ENCODE assay signal across 12 cellular contexts in the genomic region with DNA sequence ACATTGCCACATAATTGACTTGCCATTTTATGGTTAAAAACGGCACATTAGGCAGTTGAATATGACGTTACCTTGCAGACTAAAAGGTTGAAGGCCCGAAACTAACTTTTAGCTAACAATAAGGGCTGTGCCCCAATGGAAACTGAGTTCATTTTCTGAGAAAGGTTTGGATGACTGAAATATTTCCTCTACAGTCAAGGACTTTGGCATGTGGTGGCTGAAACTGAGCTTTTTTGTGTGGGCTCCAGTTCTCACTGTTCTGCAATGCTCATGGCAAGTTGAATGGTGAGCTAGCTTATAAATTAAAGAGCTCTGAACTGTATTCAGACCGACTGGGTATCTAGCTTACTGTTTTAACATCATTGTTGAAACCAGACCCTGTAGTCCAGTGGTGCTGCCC. TPM values are rescaled to one million over a fixed set of nuclear protein-coding genes. Genes with fewer than 3 reads are reported as not detected.
A peak's percentile ranks its signal among the peaks of the same experiment; 100 is the strongest.
DNase-seq lines count a peak whose midpoint lies in the region; ATAC-seq and TF ChIP-seq lines count a peak whose summit lies in the region.
"Had no signal": no experiment of that assay in that cellular context is flagged by ENCODE, and none has a peak within 500 bp of the region (broad histone marks: within the 10 kb centered on the region; RNA-seq: fewer than 3 reads in every experiment).

No MANE protein-coding gene starts in this region.

- H3K4me1 Mint-ChIP-seq in activated naive CD4-positive, alpha-beta T cell treated with anti-CD3 and anti-CD28 coated beads, Interleukin-2, amount 10 ng/mL, durations not matched to agents 7 days and 5 days: no peaks in the 10 kb centered on the region
- H3K4me1 Mint-ChIP-seq in stimulated activated memory B cell treated with anti-CD40 and anti-IgM and Interleukin-4, amounts not matched to agents 10 μg/mL and 1 μg/mL and 100 μg/mL, for 72 hours: peaks cover 20% of the 10 kb centered on the region

- no peak for TF ChIP-seq CTCF in BE2C (IDR thresholded peaks at IDR 0.05; ENCODE audit: low read depth, low read length)

- H3K36me3 Mint-ChIP-seq in activated naive CD4-positive, alpha-beta T cell treated with anti-CD3 and anti-CD28 coated beads, Interleukin-2, amount 50 U/mL, for 72 hours: peaks cover 13 to 14% of the 10 kb centered on the region in 2 donors
- H3K36me3 Mint-ChIP-seq in activated naive CD4-positive, alpha-beta T cell treated with anti-CD3 and anti-CD28 coated beads, Interleukin-2, amount 10 ng/mL, durations not matched to agents 7 days and 5 days: no peaks in the 10 kb centered on the region
- peaks cover 54% of the 10 kb centered on the region for H3K36me3 Mint-ChIP-seq in stimulated activated memory B cell treated with anti-CD40 and anti-IgM and Interleukin-4, amounts not matched to agents 10 μg/mL and 1 μg/mL and 100 μg/mL, for 72 hours

- peak in 1 of 2 donors; percentile 6 for DNase-seq in activated naive CD4-positive, alpha-beta T cell treated with anti-CD3 and anti-CD28 coated beads, Interleukin-2, amount 50 U/mL, for 72 hours (ENCODE audit: low spot score in 2 of 2)
- no peak for DNase-seq in activated naive CD4-positive, alpha-beta T cell treated with anti-CD3 and anti-CD28 coated beads, Interleukin-2, amount 10 ng/mL, durations not matched to agents 7 days and 5 days
- DNase-seq in NOMO-1 treated with dmso at 0.1 percent for 144 hours (lab: John Stamatoyannopoulos, UW; ENCODE audit: unreplicated experiment): peak; percentile 13
- no peak for DNase-seq in BE2C
- no peak for DNase-seq in NCI-H526 treated with DMSO at 0.1 percent for 48 hours (lab: John Stamatoyannopoulos, UW)
- DNase-seq in NCI-H82 treated with DMSO at 0.1 percent for 48 hours (lab: John Stamatoyannopoulos, UW; ENCODE audit: unreplicated experiment): no peak
- DNase-seq: foreskin fibroblast; PC-9; stimulated activated naive CD4-positive, alpha-beta T cell treated with Interleukin-2 at 50 U/mL for 16 hours had no signal

- peaks cover 10 to 14% of the 10 kb centered on the region in 2 donors for H3K9me3 Mint-ChIP-seq in activated naive CD4-positive, alpha-beta T cell treated with anti-CD3 and anti-CD28 coated beads, Interleukin-2, amount 50 U/mL, for 72 hours
- H3K9me3 Mint-ChIP-seq in activated naive CD4-positive, alpha-beta T cell treated with anti-CD3 and anti-CD28 coated beads, Interleukin-2, amount 10 ng/mL, durations not matched to agents 7 days and 5 days: peaks cover 14% of the 10 kb centered on the region
- H3K9me3 Mint-ChIP-seq in stimulated activated memory B cell treated with anti-CD40 and anti-IgM and Interleukin-4, amounts not matched to agents 10 μg/mL and 1 μg/mL and 100 μg/mL, for 72 hours: peaks cover 16% of the 10 kb centered on the region

- ATAC-seq in activated naive CD4-positive, alpha-beta T cell treated with anti-CD3 and anti-CD28 coated beads, Interleukin-2, amount 50 U/mL, for 72 hours: peak; percentile 74 to 94
- peak; percentile 68 for ATAC-seq in HG02870 (IDR thresholded peaks at IDR 0.05; ENCODE audit: unreplicated experiment)
- ATAC-seq in stimulated activated memory B cell treated with anti-CD40 and anti-IgM and Interleukin-4, amounts not matched to agents 10 μg/mL and 1 μg/mL and 100 μg/mL, for 72 hours: peak; percentile 63

- no peaks in the 10 kb centered on the region for H3K27me3 ChIP-seq in BE2C

- no peaks in the 10 kb centered on the region for H3K4me1 ChIP-seq in BE2C

- CTCF ChIA-PET in activated naive CD4-positive, alpha-beta T cell treated with anti-CD3 and anti-CD28 coated beads, Interleukin-2, amount 10 ng/mL, durations not matched to agents 7 days and 5 days (lab: Charles Lee): no interaction called here

- no peak overlapping the region for H3K4me3 ChIP-seq in BE2C (ENCODE audit: low read depth, low read length)
- H3K4me3 ChIP-seq: PC-9 had no signal

- no peaks in the 10 kb centered on the region for H3K36me3 ChIP-seq in BE2C

- no peak overlapping the region for H3K27ac Mint-ChIP-seq in activated naive CD4-positive, alpha-beta T cell treated with anti-CD3 and anti-CD28 coated beads, Interleukin-2, amount 50 U/mL, for 72 hours
- no peak overlapping the region for H3K27ac Mint-ChIP-seq in activated naive CD4-positive, alpha-beta T cell treated with anti-CD3 and anti-CD28 coated beads, Interleukin-2, amount 10 ng/mL, durations not matched to agents 7 days and 5 days
- no peak overlapping the region for H3K27ac Mint-ChIP-seq in stimulated activated memory B cell treated with anti-CD40 and anti-IgM and Interleukin-4, amounts not matched to agents 10 μg/mL and 1 μg/mL and 100 μg/mL, for 72 hours

- H3K9me3 ChIP-seq in BE2C: no peaks in the 10 kb centered on the region

- H3K4me3 Mint-ChIP-seq in activated naive CD4-positive, alpha-beta T cell treated with anti-CD3 and anti-CD28 coated beads, Interleukin-2, amount 10 ng/mL, durations not matched to agents 7 days and 5 days: no peak overlapping the region
- H3K4me3 Mint-ChIP-seq in stimulated activated memory B cell treated with anti-CD40 and anti-IgM and Interleukin-4, amounts not matched to agents 10 μg/mL and 1 μg/mL and 100 μg/mL, for 72 hours: no peak overlapping the region

- peaks cover 5% of the 10 kb centered on the region for H3K27me3 Mint-ChIP-seq in activated naive CD4-positive, alpha-beta T cell treated with anti-CD3 and anti-CD28 coated beads, Interleukin-2, amount 10 ng/mL, durations not matched to agents 7 days and 5 days
- H3K27me3 Mint-ChIP-seq in stimulated activated memory B cell treated with anti-CD40 and anti-IgM and Interleukin-4, amounts not matched to agents 10 μg/mL and 1 μg/mL and 100 μg/mL, for 72 hours: no peaks in the 10 kb centered on the region

RNA-seq across cellular contexts. Expression of gene TXNDC2, which starts 23.8 kb away (rescaled TPM):
- total RNA-seq in activated naive CD4-positive, alpha-beta T cell treated with anti-CD3 and anti-CD28 coated beads, Interleukin-2, amount 50 U/mL, for 72 hours: not detected
- polyA plus RNA-seq in BE2C (2012; ENCODE audit: insufficient read depth, insufficient read length, low read depth): not detected
- total RNA-seq: activated CD8-positive, alpha-beta memory T cell treated with anti-CD3 and anti-CD28 coated beads for 36 hours had no signal

RNA-seq across cellular contexts. Expression of gene VAPA, which starts 51.9 kb away (rescaled TPM):
- total RNA-seq in activated naive CD4-positive, alpha-beta T cell treated with anti-CD3 and anti-CD28 coated beads, Interleukin-2, amount 50 U/mL, for 72 hours: 100 to 1,000 TPM; 162 to 201 TPM
- polyA plus RNA-seq in BE2C (2012; ENCODE audit: insufficient read depth, insufficient read length, low read depth): 103 TPM
